ENCODE assay signal across 27 cellular contexts in the genomic region with DNA sequence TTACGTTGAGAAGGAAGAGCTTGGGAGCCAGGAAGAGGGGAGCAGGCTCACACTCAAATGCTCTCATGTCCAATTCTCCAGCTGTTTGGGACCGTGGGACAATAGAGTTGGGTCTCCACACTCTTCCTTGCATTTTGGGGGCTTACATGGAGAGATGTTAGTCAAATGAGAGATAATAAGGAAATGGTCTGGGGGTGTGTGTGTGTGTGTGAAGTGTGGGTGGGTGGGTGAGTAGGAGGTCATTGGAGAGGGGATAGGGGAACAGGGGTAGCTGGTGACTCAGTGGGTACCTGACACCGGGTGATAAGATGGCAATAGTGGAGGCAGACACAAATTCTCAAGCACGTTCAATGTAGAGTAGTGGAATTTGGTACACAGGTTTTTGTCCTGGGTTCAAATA.
"Had no signal": no experiment of that assay in that cellular context is flagged by ENCODE, and none has a peak within 500 bp of the region (broad histone marks: within the 10 kb centered on the region; RNA-seq: fewer than 3 reads in every experiment).

No MANE protein-coding gene starts in this region.

- H3K36me3 ChIP-seq: esophagus squamous epithelium, gastrocnemius medialis, heart right ventricle, left lung, lower lobe of right lung had no signal

- FAIRE-seq: colon, endometrium, islet of Langerhans, keratinocyte had no signal

- H3K4me3 Mint-ChIP-seq: mesothelial cell of epicardium had no signal

- DNase-seq: dermis blood vessel endothelial cell; dorsolateral prefrontal cortex; effector CD4-positive, alpha-beta T cell; effector memory CD4-positive, alpha-beta T cell; erythroblast; esophagus squamous epithelium; foreskin fibroblast; foreskin melanocyte; gastrocnemius medialis; glutamatergic neuron; head of caudate nucleus; heart right ventricle; hippocampal formation; left cardiac atrium; left lung; left ventricle myocardium superior; lower lobe of right lung; mesenchymal stem cell; mucosa of descending colon had no signal

- H3K27ac ChIP-seq: coronary artery, dorsolateral prefrontal cortex, epithelial cell of prostate, esophagus squamous epithelium, gastrocnemius medialis, heart right ventricle, lower lobe of right lung had no signal

- ATAC-seq: esophagus mucosa, gastrocnemius medialis, left cardiac atrium, left lung, lower lobe of right lung had no signal

- H3K27ac Mint-ChIP-seq: mesothelial cell of epicardium had no signal

- H3K9me3 ChIP-seq: gastrocnemius medialis, lower lobe of right lung, mucosa of descending colon had no signal

- H3K4me3 ChIP-seq: coronary artery, dorsolateral prefrontal cortex, esophagus squamous epithelium, gastrocnemius medialis, heart right ventricle, left lung, lower lobe of right lung, mucosa of descending colon had no signal

- H3K27me3 ChIP-seq: dorsolateral prefrontal cortex, esophagus squamous epithelium, gastrocnemius medialis, heart right ventricle, left lung had no signal

- H3K4me1 ChIP-seq: gastrocnemius medialis, lower lobe of right lung had no signal
